In the genomic region with DNA sequence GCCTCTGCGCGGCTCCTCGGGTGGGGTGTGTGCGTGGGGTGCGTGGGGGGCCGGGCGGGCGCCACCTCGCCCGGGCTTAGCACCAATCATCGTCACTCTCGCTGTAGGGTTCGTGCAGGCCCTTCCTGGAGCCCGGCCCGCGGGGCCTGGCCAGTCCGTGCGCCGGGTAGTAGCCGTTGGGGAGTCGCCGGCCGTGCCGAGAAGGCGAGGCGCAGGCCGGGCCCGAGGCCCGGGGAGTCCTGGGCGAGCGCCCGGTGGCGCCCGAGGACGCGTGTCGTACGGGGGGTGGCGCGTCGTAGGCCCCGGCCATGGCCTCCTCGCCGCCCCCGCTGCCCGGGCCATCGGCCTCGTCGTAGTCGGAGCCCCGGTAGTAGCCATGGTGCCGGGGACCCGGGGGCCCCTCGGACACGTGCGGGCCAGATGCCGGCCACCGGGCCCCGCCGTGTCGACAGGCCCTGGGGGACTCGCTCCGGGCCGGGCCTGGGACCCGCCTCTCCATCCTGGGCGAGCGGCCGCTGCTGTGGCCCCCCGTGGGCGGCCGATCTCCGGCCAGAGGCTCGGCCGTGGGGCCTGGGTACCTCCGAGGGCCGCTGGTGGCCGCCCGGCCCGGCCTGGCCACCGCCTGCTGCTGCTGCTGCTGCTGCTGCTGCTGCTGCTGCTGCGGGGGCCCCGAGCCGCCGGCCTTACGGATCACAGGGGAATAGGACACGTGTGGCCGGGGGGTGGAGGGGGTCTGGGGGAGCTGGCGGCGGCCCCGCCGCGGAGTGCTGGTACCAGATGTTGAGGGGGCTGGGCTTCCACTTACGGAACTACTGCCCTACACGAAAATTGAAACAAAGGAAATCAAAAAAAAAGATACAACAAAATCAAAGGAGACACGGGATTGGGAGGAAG, we compare ENCODE assay signal across 9 cellular contexts. TPM values are rescaled to one million over a fixed set of nuclear protein-coding genes. Genes with fewer than 3 reads are reported as not detected.
DNase-seq lines count a peak whose midpoint lies in the region; ATAC-seq and TF ChIP-seq lines count a peak whose summit lies in the region.
"Had no signal": no experiment of that assay in that cellular context is flagged by ENCODE, and none has a peak within 500 bp of the region (broad histone marks: within the 10 kb centered on the region; RNA-seq: fewer than 3 reads in every experiment).

No MANE protein-coding gene starts in this region.

- CTCF ChIA-PET in T-cell (lab: Charles Lee), result no interaction called here

- H3K4me3 ChIP-seq in fibroblast of villous mesenchyme (ENCODE audit: low read depth, low read length) (peak overlapping the region; percentile 18), skin epidermis (peak overlapping the region; percentile 31 to 54 (median 43))
- H3K4me3 ChIP-seq: K562 had no signal

- no peaks in the 10 kb centered on the region for H3K36me3 Mint-ChIP-seq in T-cell

- DNase-seq in T-cell, result peak in 2 of 34 experiments; percentile 19 to 22
- DNase-seq in fibroblast of villous mesenchyme (ENCODE audit: low read depth), result no peak
- DNase-seq in NCI-H345 treated with DMSO at 0.1 percent for 48 hours (lab: John Stamatoyannopoulos, UW; ENCODE audit: unreplicated experiment), result no peak
- no peak for DNase-seq in AML-193 (lab: John Stamatoyannopoulos, UW)

- TF ChIP-seq CTCF in fibroblast of villous mesenchyme (IDR thresholded peaks at IDR 0.05; ENCODE audit: insufficient read depth, low read depth, low read length), result no peak

- POLR2A ChIA-PET in T-cell (lab: Charles Lee), result no interaction called here

- no peaks in the 10 kb centered on the region for H3K27me3 Mint-ChIP-seq in T-cell

- H3K9me3 Mint-ChIP-seq in T-cell, result no peaks in the 10 kb centered on the region

- ATAC-seq in GM18505 (IDR thresholded peaks at IDR 0.05; ENCODE audit: unreplicated experiment) (peak; percentile 15), T-cell (replicated peaks in 1 of 4) (peak in 3 of 4 experiments; percentile 16 to 17 (median 17)), HG02938 (IDR thresholded peaks at IDR 0.05; ENCODE audit: unreplicated experiment) (no peak), HG03342 (IDR thresholded peaks at IDR 0.05; ENCODE audit: unreplicated experiment) (no peak)
- ATAC-seq: K562 had no signal

- H3K4me1 Mint-ChIP-seq in T-cell, result peaks cover 7 to 16% (median 7%) of the 10 kb centered on the region in 3 donors

- TF ChIP-seq POLR2A in GM18505 (IDR thresholded peaks at IDR 0.05; ENCODE audit: borderline replicate concordance, extremely low read depth, insufficient read depth, insufficient read length), result no peak

- H3K4me3 Mint-ChIP-seq in T-cell, result peak overlapping the region; percentile 87 to 93 (median 89)

- peak overlapping the region; percentile 95 to 97 for H3K27ac Mint-ChIP-seq in T-cell

- H3K27ac ChIP-seq in skin epidermis, result peak overlapping the region in 20 of 21 experiments; percentile 6 to 95 (median 88)

RNA-seq across cellular contexts. Expression of a gene that starts 57.3 kb away (rescaled TPM):
- 100 to 1,000 TPM; 165 to 413 (median 196) TPM for total RNA-seq in T-cell
- 22.0 and 28.7 TPM in 2 replicates for total RNA-seq in fibroblast of villous mesenchyme

RNA-seq across cellular contexts. Expression of a gene that starts 57.3 kb away (rescaled TPM):
- total RNA-seq in T-cell (10 to 100 TPM; 43.8 to 89.6 (median 67.3) TPM), fibroblast of villous mesenchyme (58.3 and 69.9 TPM in 2 replicates)

Comparison
In these comparisons a context has a peak if more than half of its experiments do, and no peak if none do; other contexts are left out.
1. ATAC-seq: peak in GM18505 (single experiment) and T-cell (3 of 4); none in HG02938 (single experiment) and HG03342 (single experiment).